8 cellular contexts compared by ENCODE assay signal in the genomic region with DNA sequence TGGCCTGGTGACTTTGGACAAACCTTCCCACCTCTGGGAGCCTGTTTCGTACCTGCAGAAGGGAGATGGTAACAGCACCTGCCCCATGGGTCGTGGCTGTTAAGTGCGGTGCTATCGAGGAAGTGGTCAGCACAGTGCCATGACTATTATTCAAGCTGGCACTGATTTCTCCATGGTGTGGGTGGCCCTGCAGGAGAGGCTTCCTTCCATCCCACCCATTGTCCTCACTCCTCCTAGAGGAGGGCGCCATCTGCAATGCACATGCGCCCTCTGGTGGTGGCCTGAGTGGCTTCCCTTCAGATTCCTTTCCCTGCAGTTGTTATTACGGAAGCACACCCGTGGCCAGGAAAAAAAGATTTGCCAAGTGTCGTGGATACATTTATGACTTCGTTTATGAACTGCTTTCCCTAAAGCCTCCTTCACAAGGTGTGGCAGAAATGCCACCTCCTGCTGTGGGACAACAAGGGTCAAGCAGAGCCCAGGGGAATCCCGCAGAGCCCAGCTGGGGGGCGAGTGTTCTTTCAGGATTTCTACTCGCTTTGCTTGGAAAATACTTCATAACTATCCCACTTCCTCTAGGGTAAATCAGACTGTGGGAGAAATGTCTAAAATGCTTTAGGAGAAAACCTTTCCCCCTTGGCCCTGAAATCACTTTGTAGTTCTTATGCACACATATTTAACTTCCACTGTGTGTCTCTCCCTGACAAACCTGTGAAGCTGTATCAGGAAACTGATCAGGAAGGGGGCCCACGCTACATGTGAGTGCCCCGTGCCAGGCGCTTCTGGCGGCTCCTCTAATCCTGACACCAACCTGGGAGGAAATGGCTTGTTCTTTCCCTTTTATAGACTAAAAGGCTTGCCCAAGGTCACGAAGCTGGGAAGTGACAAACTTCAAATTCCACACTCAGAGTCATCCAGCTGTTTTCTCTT.
DNase-seq lines count a peak whose midpoint lies in the region; ATAC-seq, FAIRE-seq and TF ChIP-seq lines count a peak whose summit lies in the region.

No MANE protein-coding gene starts in this region.

- peak; percentile 96 to 99 (median 98) for TF ChIP-seq CTCF in adrenal gland (IDR thresholded peaks at IDR 0.05)
- peak; percentile 96 to 99 (median 98) for TF ChIP-seq CTCF in heart right ventricle (IDR thresholded peaks at IDR 0.05)

- TF ChIP-seq POLR2A in adrenal gland (IDR thresholded peaks at IDR 0.05), result peak in 1 of 2 donors; percentile 62

- peak; percentile 80 for FAIRE-seq in urothelium cell line (lab: Jason Lieb, UNC)

- 14 to 20% (median 16%) methylated on average over 16 to 18 of the region's 18 CpGs for WGBS in adrenal gland, 4 donors
- 16 to 19% methylated on average over 18 of the region's 18 CpGs for WGBS in heart right ventricle, 2 donors

- H3K9me3 ChIP-seq in adrenal gland (replicated peaks in 1 of 3) (no peaks in the 10 kb centered on the region), heart right ventricle (no peaks in the 10 kb centered on the region)

- no peaks in the 10 kb centered on the region for H3K36me3 ChIP-seq in adrenal gland (replicated peaks in 1 of 2)
- H3K36me3 ChIP-seq in heart right ventricle, result peaks cover 0 to 36% (median 0%) of the 10 kb centered on the region in 9 donors

- peak; percentile 25 to 37 for DNase-seq in AML-193 (lab: John Stamatoyannopoulos, UW)
- DNase-seq in NCI-H1092 (lab: John Stamatoyannopoulos, UW), result peak; percentile 84
- DNase-seq in SW 1271 (lab: John Stamatoyannopoulos, UW), result peak; percentile 53 to 77
- DNase-seq in adrenal gland, result peak; percentile 82 to 94 (median 88)
- peak; percentile 87 to 88 for DNase-seq in heart right ventricle
- DNase-seq in pulmonary artery endothelial cell (ENCODE audit: low read depth, low spot score), result peak; percentile 54
- DNase-seq in urothelium cell line (ENCODE audit: low spot score), result peak; percentile 87

- H3K27me3 ChIP-seq in adrenal gland (no peaks in the 10 kb centered on the region), heart right ventricle (no peaks in the 10 kb centered on the region)

- ATAC-seq in GM19452 (IDR thresholded peaks at IDR 0.05; ENCODE audit: unreplicated experiment) (peak; percentile 56), heart right ventricle (peak; percentile 92 to 96 (median 94))

- peak overlapping the region in 4 of 5 donors; percentile 84 to 94 (median 88) for H3K27ac ChIP-seq in adrenal gland
- H3K27ac ChIP-seq in heart right ventricle, result peak overlapping the region; percentile 21 to 92 (median 80)

- peak overlapping the region in 2 of 4 donors; percentile 11 to 46 for H3K4me3 ChIP-seq in adrenal gland
- H3K4me3 ChIP-seq in heart right ventricle, result peak overlapping the region; percentile 12 to 49 (median 47)

- intact Hi-C loops in adrenal gland (cut with DNase I) (loop anchor here (2.0 kb wide), 1 partner anchor 307 kb away; no protein-coding TSS in a partner anchor), heart right ventricle (cut with DNase I) (loop anchor here (1.0 to 5.0 kb wide), 13 partner anchors 27 to 307 kb away; no protein-coding TSS in a partner anchor)

- H3K4me1 ChIP-seq in adrenal gland (replicated peaks in 1 of 2), result peaks cover 11 to 20% of the 10 kb centered on the region in 2 donors
- peaks cover 0 to 52% (median 28%) of the 10 kb centered on the region in 9 donors for H3K4me1 ChIP-seq in heart right ventricle

Comparison
In these comparisons a context has a peak if more than half of its experiments do, and no peak if none do; other contexts are left out.
1. DNase-seq: peak in every context shown above with its lines; median percentile 88 in adrenal gland; 88 in heart right ventricle; 87 in urothelium cell line; 84 in NCI-H1092; 65 in SW 1271; 54 in pulmonary artery endothelial cell; 31 in AML-193.